12 cellular contexts compared by ENCODE assay signal in the genomic region with DNA sequence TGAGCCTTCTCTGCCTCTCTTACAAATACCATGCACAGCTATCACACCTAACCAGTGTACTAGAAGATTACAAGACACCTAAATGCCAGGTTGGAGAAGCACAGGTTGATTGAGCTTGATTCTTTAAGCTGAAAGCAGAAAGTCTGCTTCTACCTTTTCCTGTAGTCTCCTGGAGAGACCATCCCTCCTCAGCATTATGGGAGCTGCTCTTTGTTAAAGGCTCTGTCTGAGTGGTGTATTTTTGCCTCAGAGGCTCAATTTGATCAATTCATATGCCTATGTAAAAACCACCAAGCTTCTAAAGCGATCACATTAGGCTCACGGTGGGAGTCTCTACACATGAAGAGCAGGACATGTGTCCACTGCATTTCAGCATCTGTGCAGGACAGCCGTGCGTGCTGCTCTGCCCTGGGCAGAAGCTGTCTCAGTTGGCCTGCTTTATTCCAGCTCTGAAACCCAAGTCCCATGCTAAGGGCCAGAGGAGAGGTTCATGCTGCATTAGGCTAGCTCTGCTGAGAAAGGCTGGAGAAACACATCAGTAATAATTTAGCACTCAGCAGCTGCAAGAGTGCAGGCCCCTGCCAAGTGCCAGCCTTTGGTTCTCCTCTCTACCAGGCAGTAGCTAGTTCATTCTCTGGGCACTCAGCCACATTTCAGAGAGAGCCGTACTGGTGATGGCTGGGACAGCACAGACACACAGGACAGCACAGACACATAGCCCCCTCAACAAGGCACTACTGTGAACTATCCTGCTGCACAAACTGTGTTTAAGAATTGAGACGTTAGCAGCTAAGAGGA. TPM values are rescaled to one million over a fixed set of nuclear protein-coding genes. Genes with fewer than 3 reads are reported as not detected.
A peak's percentile ranks its signal among the peaks of the same experiment; 100 is the strongest.
DNase-seq lines count a peak whose midpoint lies in the region; ATAC-seq and TF ChIP-seq lines count a peak whose summit lies in the region.
"Had no signal": no experiment of that assay in that cellular context is flagged by ENCODE, and none has a peak within 500 bp of the region (broad histone marks: within the 10 kb centered on the region; RNA-seq: fewer than 3 reads in every experiment).

No MANE protein-coding gene starts in this region.

- no peaks in the 10 kb centered on the region for H3K9me3 Mint-ChIP-seq in activated CD4-positive, alpha-beta memory T cell treated with anti-CD3 and anti-CD28 coated beads for 36 hours

- POLR2A ChIA-PET in activated CD4-positive, alpha-beta memory T cell treated with anti-CD3 and anti-CD28 coated beads for 36 hours (lab: Charles Lee) = interaction anchor here (0.6 kb wide), 1 partner anchor 188 kb away, joined by 4 read pairs; no protein-coding TSS in a partner anchor

- CTCF ChIA-PET in activated CD4-positive, alpha-beta memory T cell treated with anti-CD3 and anti-CD28 coated beads for 36 hours (lab: Charles Lee) = no interaction called here

- no peak for TF ChIP-seq CTCF in adrenal gland (IDR thresholded peaks at IDR 0.05)
- no peak for TF ChIP-seq CTCF in osteoblast (IDR thresholded peaks at IDR 0.05; ENCODE audit: extremely low read depth, low read depth, low read length)

- H3K36me3 ChIP-seq in adrenal gland (replicated peaks in 1 of 2) (no peaks in the 10 kb centered on the region), aorta (ENCODE audit: control insufficient read depth in 1 of 2, insufficient read depth in 2 of 2, low read length in 1 of 2) (no peaks in the 10 kb centered on the region), osteoblast (ENCODE audit: insufficient read depth, low read length) (no peaks in the 10 kb centered on the region)
- H3K36me3 ChIP-seq: suprapubic skin had no signal

- no peak overlapping the region for H3K4me2 ChIP-seq in osteoblast (ENCODE audit: insufficient read depth, low read length)

- H3K4me3 Mint-ChIP-seq in activated CD4-positive, alpha-beta memory T cell treated with anti-CD3 and anti-CD28 coated beads for 36 hours = no peak overlapping the region

- no peaks in the 10 kb centered on the region for H4K20me1 ChIP-seq in osteoblast (ENCODE audit: insufficient read depth, low read length)

- no peaks in the 10 kb centered on the region for H3K79me2 ChIP-seq in osteoblast (ENCODE audit: insufficient read depth, low read length)

- H3K4me1 Mint-ChIP-seq in activated CD4-positive, alpha-beta memory T cell treated with anti-CD3 and anti-CD28 coated beads for 36 hours (ENCODE audit: low read depth) = peaks cover 2% of the 10 kb centered on the region

- no peaks in the 10 kb centered on the region for H3K9me3 ChIP-seq in adrenal gland (replicated peaks in 1 of 3)
- no peaks in the 10 kb centered on the region for H3K9me3 ChIP-seq in aorta (ENCODE audit: control insufficient read depth, low read length)
- no peaks in the 10 kb centered on the region for H3K9me3 ChIP-seq in osteoblast (ENCODE audit: low read depth, low read length)
- H3K9me3 ChIP-seq: suprapubic skin had no signal

- H3K27me3 ChIP-seq in adrenal gland (no peaks in the 10 kb centered on the region), aorta (ENCODE audit: control insufficient read depth in 1 of 2, insufficient read depth in 2 of 2, low read length in 1 of 2) (no peaks in the 10 kb centered on the region), osteoblast (ENCODE audit: insufficient read depth, low read length) (no peaks in the 10 kb centered on the region)
- H3K27me3 ChIP-seq: suprapubic skin had no signal

- H3K36me3 Mint-ChIP-seq in activated CD4-positive, alpha-beta memory T cell treated with anti-CD3 and anti-CD28 coated beads for 36 hours = no peaks in the 10 kb centered on the region

- no peak overlapping the region for H2AFZ ChIP-seq in osteoblast (ENCODE audit: low read length)

- WGBS in adrenal gland, 4 donors = 68 to 83% (median 75%) methylated on average over 5 to 6 of the region's 6 CpGs
- WGBS in aorta, 2 donors = 44 to 50% methylated on average over 6 of the region's 6 CpGs

- no peak overlapping the region for H3K27ac ChIP-seq in adrenal gland
- no peak overlapping the region for H3K27ac ChIP-seq in aorta (ENCODE audit: low read depth in 1 of 2, low read length in 2 of 2)
- no peak overlapping the region for H3K27ac ChIP-seq in osteoblast (ENCODE audit: low read depth, low read length)
- H3K27ac ChIP-seq: suprapubic skin had no signal

- no peaks in the 10 kb centered on the region for H3K4me1 ChIP-seq in adrenal gland (replicated peaks in 1 of 2)
- peaks cover 0 to 2% of the 10 kb centered on the region in 2 donors for H3K4me1 ChIP-seq in aorta (ENCODE audit: control insufficient read depth in 1 of 2, insufficient read depth in 2 of 2, low read length in 2 of 2)
- no peaks in the 10 kb centered on the region for H3K4me1 ChIP-seq in osteoblast (ENCODE audit: insufficient read depth, low read length)

- DNase-seq in NCI-H345 (lab: John Stamatoyannopoulos, UW) (peak; percentile 35), NCI-H345 treated with DMSO at 0.1 percent for 48 hours (lab: John Stamatoyannopoulos, UW; ENCODE audit: unreplicated experiment) (no peak), adrenal gland (peak; percentile 30 to 84 (median 46)), medulla oblongata (ENCODE audit: extremely low spot score) (peak; percentile 98), aorta (peak in 1 of 2 donors; percentile 67), osteoblast (ENCODE audit: insufficient read length, low spot score, missing footprints) (no peak), NCI-H226 (no peak)
- DNase-seq in activated CD4-positive, alpha-beta memory T cell treated with anti-CD3 and anti-CD28 coated beads for 36 hours = no peak
- DNase-seq: islet precursor cell, NCI-H146, T-helper 2 cell had no signal

- intact Hi-C loops in adrenal gland (cut with DNase I) = no loop called here
- intact Hi-C loops in aorta (cut with DNase I) = no loop called here
- intact Hi-C loops in activated CD4-positive, alpha-beta memory T cell treated with anti-CD3 and anti-CD28 coated beads for 36 hours (cut with micrococcal nuclease) = no loop called here

- no peak overlapping the region for H3K27ac Mint-ChIP-seq in activated CD4-positive, alpha-beta memory T cell treated with anti-CD3 and anti-CD28 coated beads for 36 hours

- H3K4me3 ChIP-seq in adrenal gland (no peak overlapping the region), aorta (ENCODE audit: low read length in 2 of 2) (no peak overlapping the region), osteoblast (ENCODE audit: insufficient read depth, low read length) (no peak overlapping the region)
- H3K4me3 ChIP-seq: suprapubic skin had no signal

- H3K27me3 Mint-ChIP-seq in activated CD4-positive, alpha-beta memory T cell treated with anti-CD3 and anti-CD28 coated beads for 36 hours = no peaks in the 10 kb centered on the region

- peak; percentile 70 for ATAC-seq in aorta (ENCODE audit: low FRiP score)

- TF ChIP-seq POLR2A in adrenal gland (IDR thresholded peaks at IDR 0.05) = no peak

RNA-seq across cellular contexts. Expression of a gene that starts 41.6 kb away (rescaled TPM):
- total RNA-seq in adrenal gland = 100 to 1,000 TPM in 4 of 8 donors, 10 to 100 TPM in 4; 39.6 to 137 (median 86.7) TPM
- 100 to 1,000 TPM in 1 of 3 donors, 10 to 100 TPM in 2; 23.9 to 164 (median 31.6) TPM for polyA plus RNA-seq in adrenal gland
- total RNA-seq in aorta = 10 to 100 TPM; 77.4 to 80.9 TPM
- polyA plus RNA-seq in aorta = 10 to 100 TPM; 53.5 to 62.7 TPM
- 54.6 and 56.6 TPM in 2 replicates for total RNA-seq in osteoblast
- 10 to 100 TPM; 73.6 to 78.6 TPM for total RNA-seq in activated CD4-positive, alpha-beta memory T cell treated with anti-CD3 and anti-CD28 coated beads for 36 hours

RNA-seq across cellular contexts. Expression of a gene that starts 41.8 kb away (rescaled TPM):
- total RNA-seq in adrenal gland = 10 to 100 TPM in 1 of 8 donors, 1 to 10 TPM in 7; 4.0 to 11.5 (median 6.3) TPM
- polyA plus RNA-seq in adrenal gland = 1 to 10 TPM; 2.4 to 8.0 (median 3.2) TPM
- total RNA-seq in aorta = 10 to 100 TPM in 1 of 2 donors, 1 to 10 TPM in 1; 9.9 to 10.7 TPM
- polyA plus RNA-seq in aorta = 10 to 100 TPM; 12.8 to 19.0 TPM
- total RNA-seq in osteoblast = 6.8 and 8.0 TPM in 2 replicates
- 10 to 100 TPM; 14.0 to 15.2 TPM for total RNA-seq in activated CD4-positive, alpha-beta memory T cell treated with anti-CD3 and anti-CD28 coated beads for 36 hours

Comparison
In these comparisons a context has a peak if more than half of its experiments do, and no peak if none do; other contexts are left out.
1. DNase-seq: peak in NCI-H345 (single experiment), adrenal gland (7 of 7) and medulla oblongata (single experiment); none in NCI-H345 treated with DMSO at 0.1 percent for 48 hours (single experiment), osteoblast (single experiment), NCI-H226 (single experiment) and activated CD4-positive, alpha-beta memory T cell treated with anti-CD3 and anti-CD28 coated beads for 36 hours (single experiment).